Comparison of ENCODE assay signal across 21 cellular contexts in the genomic region with DNA sequence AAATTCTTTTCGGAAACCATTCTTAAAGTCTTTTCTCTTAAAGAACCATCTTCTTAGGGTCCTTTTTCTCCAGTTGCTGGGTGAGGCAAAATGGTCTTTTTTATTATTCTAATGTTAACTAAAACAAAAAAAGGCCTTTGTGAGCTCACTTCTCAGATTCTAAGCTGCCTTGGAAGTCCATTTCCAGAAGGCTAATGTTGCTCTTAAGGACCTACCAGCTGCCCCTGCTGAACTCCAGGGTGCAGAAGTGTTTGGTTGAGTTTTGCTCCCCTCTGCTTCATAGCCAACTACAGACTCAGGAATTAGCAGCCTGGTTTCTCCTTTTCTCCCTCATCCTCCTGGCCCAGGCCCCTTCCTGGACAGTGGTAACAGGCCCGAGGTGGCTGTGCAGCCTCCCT. TPM values are rescaled to one million over a fixed set of nuclear protein-coding genes. Genes with fewer than 3 reads are reported as not detected.
A peak's percentile ranks its signal among the peaks of the same experiment; 100 is the strongest.
DNase-seq lines count a peak whose midpoint lies in the region; ATAC-seq and TF ChIP-seq lines count a peak whose summit lies in the region.
"Had no signal": no experiment of that assay in that cellular context is flagged by ENCODE, and none has a peak within 500 bp of the region (broad histone marks: within the 10 kb centered on the region; RNA-seq: fewer than 3 reads in every experiment).

No MANE protein-coding gene starts in this region.

- POLR2A ChIA-PET in A673 (lab: Charles Lee; ENCODE audit: low non-redundant PET), result interaction anchor here (1.1 to 1.2 kb wide), 3 partner anchors 10 to 14 kb away, joined by 3 read pairs; no protein-coding TSS in a partner anchor

- no peaks in the 10 kb centered on the region for H3K9me3 Mint-ChIP-seq in stimulated activated memory B cell treated with anti-CD40 and anti-IgM and Interleukin-4, amounts not matched to agents 10 μg/mL and 1 μg/mL and 100 μg/mL, for 72 hours
- H3K9me3 Mint-ChIP-seq: HFFc6 had no signal

- CTCF ChIA-PET in A673 (lab: Charles Lee), result no interaction called here

- H3K27me3 ChIP-seq in A673 (replicated peaks; ENCODE audit: insufficient read depth, low read depth, low read length, poor library complexity), result no peaks in the 10 kb centered on the region
- H3K27me3 ChIP-seq in HUES6 (ENCODE audit: control insufficient read depth, insufficient read depth, low read length), result peaks cover 45% of the 10 kb centered on the region

- peaks cover 79% of the 10 kb centered on the region for H3K4me1 ChIP-seq in A673 (ENCODE audit: insufficient read depth, low read length, poor library complexity, severe bottlenecking)
- peaks cover 35% of the 10 kb centered on the region for H3K4me1 ChIP-seq in HUES6 (ENCODE audit: control insufficient read depth, insufficient read depth, low read length)

- no peaks in the 10 kb centered on the region for H3K27me3 Mint-ChIP-seq in stimulated activated memory B cell treated with anti-CD40 and anti-IgM and Interleukin-4, amounts not matched to agents 10 μg/mL and 1 μg/mL and 100 μg/mL, for 72 hours

- H3K4me3 Mint-ChIP-seq in stimulated activated memory B cell treated with anti-CD40 and anti-IgM and Interleukin-4, amounts not matched to agents 10 μg/mL and 1 μg/mL and 100 μg/mL, for 72 hours, result no peak overlapping the region
- H3K4me3 Mint-ChIP-seq: HFFc6 had no signal

- intact Hi-C loops in A673 (cut with micrococcal nuclease; ENCODE audit: unreplicated experiment), result loop anchor here (2.0 kb wide), 1 partner anchor 41 kb away; no protein-coding TSS in a partner anchor

- H3K27ac Mint-ChIP-seq in stimulated activated memory B cell treated with anti-CD40 and anti-IgM and Interleukin-4, amounts not matched to agents 10 μg/mL and 1 μg/mL and 100 μg/mL, for 72 hours, result peak overlapping the region; percentile 37
- H3K27ac Mint-ChIP-seq: HFFc6 had no signal

- no peak for ATAC-seq in stimulated activated memory B cell treated with anti-CD40 and anti-IgM and Interleukin-4, amounts not matched to agents 10 μg/mL and 1 μg/mL and 100 μg/mL, for 72 hours
- ATAC-seq in GM19324 (IDR thresholded peaks at IDR 0.05; ENCODE audit: low FRiP score, unreplicated experiment), result no peak

- peak overlapping the region; percentile 33 for H3K9ac ChIP-seq in HUES6 (ENCODE audit: low read length)

- no TSS peak for BruUV-seq in A673 (replicated peaks; lab: Mats Ljungman, UMichigan)

- H3K4me1 Mint-ChIP-seq in stimulated activated memory B cell treated with anti-CD40 and anti-IgM and Interleukin-4, amounts not matched to agents 10 μg/mL and 1 μg/mL and 100 μg/mL, for 72 hours, result peaks cover 66% of the 10 kb centered on the region

- H3K36me3 ChIP-seq in A673 (ENCODE audit: insufficient read depth, low read length, poor library complexity, severe bottlenecking), result peaks cover 91% of the 10 kb centered on the region
- no peaks in the 10 kb centered on the region for H3K36me3 ChIP-seq in HUES6 (ENCODE audit: control insufficient read depth, insufficient read depth, low read length)

- H3K9me3 ChIP-seq in A673 (ENCODE audit: low read depth, low read length, poor library complexity, severe bottlenecking) (no peaks in the 10 kb centered on the region), HUES6 (ENCODE audit: control insufficient read depth, insufficient read depth, low read depth, low read length) (no peaks in the 10 kb centered on the region)

- DNase-seq in A673 (ENCODE audit: low spot score), result no peak
- no peak for DNase-seq in EL
- DNase-seq in T-helper 9 cell, result no peak
- DNase-seq in foreskin melanocyte, result no peak
- DNase-seq: DMS53, HFFc6, IMR-90, NCI-H1694, NCI-H2171 treated with DMSO at 0.1 percent for 48 hours, NCI-H526, Right ventricle myocardium superior, SW 1271 had no signal

- no peak overlapping the region for H3K4me3 ChIP-seq in A673 (ENCODE audit: low read depth, low read length, poor library complexity, severe bottlenecking)
- H3K4me3 ChIP-seq in HUES6 (ENCODE audit: low read depth, low read length), result peak overlapping the region; percentile 10; the same call in 1 of the 2 replicates

- H3K36me3 Mint-ChIP-seq in stimulated activated memory B cell treated with anti-CD40 and anti-IgM and Interleukin-4, amounts not matched to agents 10 μg/mL and 1 μg/mL and 100 μg/mL, for 72 hours, result no peaks in the 10 kb centered on the region

- no peak for TF ChIP-seq CTCF in A673 (conservative IDR thresholded peaks at IDR 0.05; ENCODE audit: low read depth, low read length)

- H3K27ac ChIP-seq in A673 (ENCODE audit: low read depth, low read length, poor library complexity, severe bottlenecking) (peak overlapping the region; percentile 100), HUES6 (ENCODE audit: low read depth, low read length) (no peak overlapping the region), cingulate gyrus (ENCODE audit: low read depth, low read length) (peak overlapping the region; percentile 90)
- H3K27ac ChIP-seq: 22Rv1, C4-2B, HL-60 had no signal

RNA-seq across cellular contexts. Expression of gene APCDD1, which starts 23.4 kb away (rescaled TPM):
- 333 and 355 TPM in 2 replicates for total RNA-seq in A673 (2021)
- total RNA-seq: HT-29, SK-MEL-5 had no signal

RNA-seq across cellular contexts. Expression of gene NAPG, which starts 48.0 kb away (rescaled TPM):
- 54.0 and 57.5 TPM in 2 replicates for total RNA-seq in A673 (2021)
